8 cellular contexts compared by ENCODE assay signal in the genomic region with DNA sequence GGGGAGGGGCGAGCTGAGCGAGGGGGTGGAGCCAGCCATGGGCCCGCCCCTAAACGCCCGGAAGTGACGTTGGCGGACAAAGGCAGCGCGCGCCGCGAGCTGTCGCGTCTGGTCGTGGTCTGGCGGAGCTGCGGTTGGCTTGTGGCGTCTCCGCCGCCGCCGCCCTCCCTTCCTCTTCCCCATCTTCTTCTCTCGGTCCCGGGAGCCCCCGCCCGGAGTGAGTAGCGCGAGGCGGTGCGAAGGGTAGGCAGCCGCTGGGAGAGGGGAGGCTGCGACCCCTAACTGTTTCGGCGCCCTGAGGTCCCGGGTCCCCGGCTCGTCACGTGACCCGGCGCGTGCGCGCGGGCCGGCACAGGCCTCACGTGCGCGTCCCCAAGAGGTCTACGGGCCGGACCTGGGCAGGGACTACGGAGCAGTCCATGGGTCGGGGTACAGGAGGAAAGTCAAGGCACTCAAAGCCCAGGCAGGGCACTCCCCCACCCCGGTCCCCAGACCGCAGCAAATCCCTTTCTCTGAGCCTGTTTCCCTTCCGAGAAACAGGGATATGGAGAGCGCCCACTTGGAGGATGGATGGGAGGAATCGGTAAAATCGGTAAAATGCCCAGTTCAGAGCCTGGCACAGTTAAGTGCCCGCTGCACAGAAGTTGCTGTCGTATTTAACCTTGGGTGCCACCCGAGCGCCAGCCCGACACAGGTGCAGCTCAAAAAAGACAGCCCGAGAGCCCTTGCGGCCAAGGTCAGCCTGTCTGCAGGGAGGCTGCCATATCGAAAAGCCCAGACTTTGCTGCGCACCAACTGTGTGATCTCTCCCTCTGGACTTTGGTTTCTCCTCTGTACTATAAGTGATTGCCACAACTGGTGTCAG. TPM values are rescaled to one million over a fixed set of nuclear protein-coding genes. Genes with fewer than 3 reads are reported as not detected.
A peak's percentile ranks its signal among the peaks of the same experiment; 100 is the strongest.
DNase-seq lines count a peak whose midpoint lies in the region; ATAC-seq and TF ChIP-seq lines count a peak whose summit lies in the region.

A gene with protein sequence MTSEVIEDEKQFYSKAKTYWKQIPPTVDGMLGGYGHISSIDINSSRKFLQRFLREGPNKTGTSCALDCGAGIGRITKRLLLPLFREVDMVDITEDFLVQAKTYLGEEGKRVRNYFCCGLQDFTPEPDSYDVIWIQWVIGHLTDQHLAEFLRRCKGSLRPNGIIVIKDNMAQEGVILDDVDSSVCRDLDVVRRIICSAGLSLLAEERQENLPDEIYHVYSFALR (plus strand): TSS at position 85 of the 865 bp plus-strand sequence. CDS start 6,541 bp downstream, outside the sequence.

- TF ChIP-seq EP300 in transverse colon (IDR thresholded peaks at IDR 0.05; ENCODE audit: low read depth), result no peak

- peak within 1 kb of the TSS; percentile 98 for H3K14ac ChIP-seq in trophoblast cell (ENCODE audit: low read length)

- in situ Hi-C loops in transverse colon (cut with MboI; ENCODE audit: low pct_ligation_motif_present in 1 of 4, low pct_unique_long_range_greater_than_20kb in 1 of 4, low sequenced_read_pairs in 3 of 4), result no loop called here

- peak within 1 kb of the TSS; percentile 89 for H3K27ac Mint-ChIP-seq in activated naive CD8-positive, alpha-beta T cell treated with anti-CD3 and anti-CD28 coated beads, Interleukin-2, amount 10 ng/mL, durations not matched to agents 7 days and 5 days

- peak within 1 kb of the TSS; percentile 86 for H3K4me3 Mint-ChIP-seq in activated naive CD8-positive, alpha-beta T cell treated with anti-CD3 and anti-CD28 coated beads, Interleukin-2, amount 10 ng/mL, durations not matched to agents 7 days and 5 days

- H3K18ac ChIP-seq in trophoblast cell (ENCODE audit: low read length), result peak within 1 kb of the TSS; percentile 96

- peaks cover 19% of the 10 kb centered on the region for H3K79me2 ChIP-seq in trophoblast cell (ENCODE audit: control insufficient read depth, insufficient read depth, low read length, poor library complexity)

- H2BK120ac ChIP-seq in trophoblast cell (ENCODE audit: insufficient read depth, low read length, poor library complexity), result peak within 1 kb of the TSS; percentile 84

- peak within 1 kb of the TSS; percentile 83 for H4K12ac ChIP-seq in trophoblast cell (ENCODE audit: low read depth, low read length)

- H3K4me3 ChIP-seq in GM08714 (ENCODE audit: low read length) (peak within 1 kb of the TSS; percentile 69), HFF-Myc (replicated peaks; ENCODE audit: low read depth, low read length) (peak within 1 kb of the TSS; percentile 97), trophoblast cell (ENCODE audit: low read depth, low read length) (peak within 1 kb of the TSS; percentile 90), transverse colon (peak within 1 kb of the TSS; percentile 52 to 79 (median 60))

- no peaks in the 10 kb centered on the region for H3K27me3 ChIP-seq in trophoblast cell (ENCODE audit: insufficient read depth, low read length)
- no peaks in the 10 kb centered on the region for H3K27me3 ChIP-seq in transverse colon

- H3K79me1 ChIP-seq in trophoblast cell (ENCODE audit: low read length), result peaks cover 10% of the 10 kb centered on the region

- H3K9me3 ChIP-seq in trophoblast cell (ENCODE audit: insufficient read depth, low read depth, low read length), result peaks cover 2% of the 10 kb centered on the region
- H3K9me3 ChIP-seq in transverse colon, result no peaks in the 10 kb centered on the region

- WGBS in trophoblast cell (ENCODE audit: extremely low coverage, insufficient coverage, insufficient read length), result no CpG with 5 or more reads among the region's 67 CpGs
- 1 to 2% methylated on average over 11 to 56 of the region's 67 CpGs for WGBS in transverse colon (ENCODE audit: low coverage in 1 of 2), 2 donors

- H3K27ac ChIP-seq in trophoblast cell (ENCODE audit: low read depth, low read length) (peak within 1 kb of the TSS; percentile 70), transverse colon (peak within 1 kb of the TSS; percentile 88 to 93 (median 90))

- H3K4me1 Mint-ChIP-seq in activated naive CD8-positive, alpha-beta T cell treated with anti-CD3 and anti-CD28 coated beads, Interleukin-2, amount 10 ng/mL, durations not matched to agents 7 days and 5 days, result peaks cover 33% of the 10 kb centered on the region

- H3K4me2 ChIP-seq in trophoblast cell (ENCODE audit: low read length), result peak within 1 kb of the TSS; percentile 88

- intact Hi-C loops in Right ventricle myocardium superior (cut with DNase I), result no loop called here
- intact Hi-C loops in transverse colon (cut with DNase I; ENCODE audit: low total_unique reads), result no loop called here

- TF ChIP-seq CTCF in HFF-Myc (IDR thresholded peaks at IDR 0.05; ENCODE audit: low read depth, low read length, missing control alignments) (no peak), transverse colon (IDR thresholded peaks at IDR 0.05) (peak in 1 of 5 experiments; percentile 12)

- H3K9ac ChIP-seq in trophoblast cell (ENCODE audit: low read length), result peak within 1 kb of the TSS; percentile 87

- DNase-seq in HFF-Myc (ENCODE audit: extremely low read depth, low read depth) (no peak), NAMALWA (ENCODE audit: low spot score) (peak; percentile 86), SW 1271 (lab: John Stamatoyannopoulos, UW) (peak; percentile 64 to 82), Right ventricle myocardium superior (peak; percentile 92), trophoblast cell (peak; percentile 84 to 96), transverse colon (peak; percentile 89)
- peak; percentile 95 for DNase-seq in activated naive CD8-positive, alpha-beta T cell treated with anti-CD3 and anti-CD28 coated beads, Interleukin-2, amount 10 ng/mL, durations not matched to agents 7 days and 5 days

- H3K27me3 Mint-ChIP-seq in activated naive CD8-positive, alpha-beta T cell treated with anti-CD3 and anti-CD28 coated beads, Interleukin-2, amount 10 ng/mL, durations not matched to agents 7 days and 5 days, result peaks cover 12% of the 10 kb centered on the region

- peak within 1 kb of the TSS; percentile 64 for H3K4ac ChIP-seq in trophoblast cell (ENCODE audit: low read depth, low read length)

- POLR2A ChIA-PET in activated naive CD8-positive, alpha-beta T cell treated with anti-CD3 and anti-CD28 coated beads, Interleukin-2, amount 10 ng/mL, durations not matched to agents 7 days and 5 days (lab: Charles Lee), result interaction anchor here (0.7 to 3.3 kb wide), 17 partner anchors 12 to 1419 kb away, joined by 3 to 27 read pairs (median 4); a partner anchor contains a TSS

- H4K8ac ChIP-seq in trophoblast cell (ENCODE audit: low read depth, low read length), result peak within 1 kb of the TSS; percentile 98

- peak within 1 kb of the TSS; percentile 95 for H2BK5ac ChIP-seq in trophoblast cell (ENCODE audit: low read depth, low read length, poor library complexity)

- peak within 1 kb of the TSS; percentile 93 for H2AK5ac ChIP-seq in trophoblast cell (ENCODE audit: low read length)

- H2AFZ ChIP-seq in trophoblast cell (ENCODE audit: insufficient read depth, low read length, poor library complexity), result peak within 1 kb of the TSS; percentile 90

- H2BK12ac ChIP-seq in trophoblast cell (ENCODE audit: low read length), result peak within 1 kb of the TSS; percentile 27

- peaks cover 5% of the 10 kb centered on the region for H3K36me3 Mint-ChIP-seq in activated naive CD8-positive, alpha-beta T cell treated with anti-CD3 and anti-CD28 coated beads, Interleukin-2, amount 10 ng/mL, durations not matched to agents 7 days and 5 days

- peak; percentile 65 for ATAC-seq in activated naive CD8-positive, alpha-beta T cell treated with anti-CD3 and anti-CD28 coated beads, Interleukin-2, amount 10 ng/mL, durations not matched to agents 7 days and 5 days (ENCODE audit: low read depth)
- peak; percentile 96 for ATAC-seq in Right ventricle myocardium superior (ENCODE audit: poor library complexity)

- H3K4me1 ChIP-seq in trophoblast cell (ENCODE audit: control insufficient read depth in 1 of 2, insufficient read depth in 2 of 2, low read length in 2 of 2) (peaks cover 8 to 16% of the 10 kb centered on the region in 2 experiments), transverse colon (peaks cover 22 to 51% (median 26%) of the 10 kb centered on the region in 4 donors)

- H3K23ac ChIP-seq in trophoblast cell (ENCODE audit: low read length), result no peak within 1 kb of the TSS

- H3K36me3 ChIP-seq in trophoblast cell (ENCODE audit: control insufficient read depth in 1 of 2, insufficient read depth in 2 of 2, low read length in 2 of 2) (peaks cover 11 to 13% of the 10 kb centered on the region in 2 experiments), transverse colon (no peaks in the 10 kb centered on the region)

- TF ChIP-seq POLR2A in transverse colon (IDR thresholded peaks at IDR 0.05), result peak; percentile 97

- H3K9me3 Mint-ChIP-seq in activated naive CD8-positive, alpha-beta T cell treated with anti-CD3 and anti-CD28 coated beads, Interleukin-2, amount 10 ng/mL, durations not matched to agents 7 days and 5 days, result no peaks in the 10 kb centered on the region

- peak within 1 kb of the TSS; percentile 94 for H4K91ac ChIP-seq in trophoblast cell (ENCODE audit: low read depth, low read length)

RNA-seq across cellular contexts. Expression of the gene that starts here (rescaled TPM):
- 10 to 100 TPM; 30.1 to 34.9 TPM for total RNA-seq in activated naive CD8-positive, alpha-beta T cell treated with anti-CD3 and anti-CD28 coated beads, Interleukin-2, amount 10 ng/mL, durations not matched to agents 7 days and 5 days
- total RNA-seq in Right ventricle myocardium superior, result 66.7 TPM
- 31.8 and 32.6 TPM in 2 replicates for polyA plus RNA-seq in trophoblast cell (2013)
- total RNA-seq in transverse colon, result 10 to 100 TPM; 11.3 to 19.1 (median 14.3) TPM
